Comparison of ENCODE assay signal across 8 cellular contexts in the genomic region with DNA sequence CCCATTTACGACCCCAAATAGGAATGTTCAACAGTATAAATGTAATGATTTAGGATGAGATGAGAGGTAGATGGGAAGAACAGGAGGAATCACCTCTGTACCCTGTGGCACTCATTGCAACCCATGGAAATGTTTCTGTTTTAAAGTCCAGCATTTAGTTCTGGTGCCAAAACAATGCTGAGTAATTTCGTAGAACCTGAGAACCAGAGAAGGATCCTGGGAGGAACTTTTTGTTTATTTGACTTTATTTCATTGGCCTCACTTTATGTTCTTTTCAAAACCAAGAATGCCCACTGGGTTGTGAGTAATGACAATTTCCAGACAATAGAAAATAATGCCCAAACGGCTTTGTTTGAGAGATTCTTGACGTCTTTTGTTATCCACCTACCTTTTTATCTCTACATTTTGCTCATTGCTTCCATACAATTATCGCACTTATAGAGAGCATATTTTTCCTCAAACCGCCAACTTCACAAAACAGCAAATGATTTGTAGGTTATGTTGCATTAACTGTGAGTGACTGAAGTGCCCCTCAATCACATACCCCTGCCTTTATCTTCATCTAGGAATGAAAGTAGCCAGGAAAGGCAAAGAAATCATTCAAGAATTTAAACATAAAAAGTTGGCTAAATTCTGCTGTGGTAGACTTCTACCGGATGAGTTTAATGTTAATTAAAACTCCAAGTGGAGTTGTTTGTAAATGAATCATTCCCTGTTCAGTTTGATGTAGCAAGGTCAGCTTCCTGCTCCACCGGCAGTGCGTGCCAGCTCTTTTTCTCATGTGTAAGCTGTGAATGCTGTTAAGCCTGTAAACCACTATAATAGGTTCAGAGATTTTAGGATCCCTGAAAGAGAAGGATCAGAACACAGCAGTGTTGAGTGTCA.
DNase-seq lines count a peak whose midpoint lies in the region; ATAC-seq and TF ChIP-seq lines count a peak whose summit lies in the region.

No MANE protein-coding gene starts in this region.

- no peaks in the 10 kb centered on the region for H3K36me3 ChIP-seq in left ventricle myocardium inferior
- H3K36me3 ChIP-seq in adipocyte (ENCODE audit: control insufficient read depth, insufficient read depth, low read length, severe bottlenecking) = no peaks in the 10 kb centered on the region
- H3K36me3 ChIP-seq in Peyer's patch = no peaks in the 10 kb centered on the region
- no peaks in the 10 kb centered on the region for H3K36me3 ChIP-seq in testis (ENCODE audit: low read depth, missing control alignments)

- no peak overlapping the region for H3K27ac ChIP-seq in left ventricle myocardium inferior (replicated peaks)
- H3K27ac ChIP-seq in Peyer's patch = no peak overlapping the region
- H3K27ac ChIP-seq in testis = no peak overlapping the region

- no peaks in the 10 kb centered on the region for H3K27me3 ChIP-seq in left ventricle myocardium inferior (ENCODE audit: low read depth)
- H3K27me3 ChIP-seq in adipocyte (replicated peaks; ENCODE audit: control insufficient read depth, insufficient read depth, low read length) = no peaks in the 10 kb centered on the region
- no peaks in the 10 kb centered on the region for H3K27me3 ChIP-seq in Peyer's patch
- H3K27me3 ChIP-seq in testis = no peaks in the 10 kb centered on the region

- peak; percentile 28 for DNase-seq in left cardiac atrium
- no peak for DNase-seq in left ventricle myocardium inferior
- peak; percentile 86 for DNase-seq in adipocyte (ENCODE audit: low read depth)
- peak; percentile 77 for DNase-seq in islet precursor cell
- DNase-seq in NCI-H2171 treated with DMSO at 0.1 percent for 48 hours (lab: John Stamatoyannopoulos, UW) = no peak
- no peak for DNase-seq in Peyer's patch
- no peak for DNase-seq in testis

- H3K9ac ChIP-seq in adipocyte (ENCODE audit: low read length) = no peak overlapping the region

- intact Hi-C loops in left cardiac atrium (cut with DNase I) (no loop called here), left ventricle myocardium inferior (cut with micrococcal nuclease) (no loop called here), testis (cut with DNase I; ENCODE audit: low total_unique reads) (no loop called here)

- TF ChIP-seq POLR2A in Peyer's patch (IDR thresholded peaks at IDR 0.05) = no peak
- no peak for TF ChIP-seq POLR2A in testis (IDR thresholded peaks at IDR 0.05)

- H3K9me3 ChIP-seq in left ventricle myocardium inferior (replicated peaks) (peaks cover 3% of the 10 kb centered on the region), adipocyte (ENCODE audit: control insufficient read depth, low read length) (no peaks in the 10 kb centered on the region), Peyer's patch (no peaks in the 10 kb centered on the region), testis (no peaks in the 10 kb centered on the region)

- 68 to 69% methylated on average over 9 of the region's 9 CpGs for WGBS in testis, 2 donors

- TF ChIP-seq CTCF in left ventricle myocardium inferior (IDR thresholded peaks at IDR 0.05; ENCODE audit: borderline replicate concordance) (no peak), Peyer's patch (IDR thresholded peaks at IDR 0.05) (no peak), testis (IDR thresholded peaks at IDR 0.05) (no peak)

- H3K4me3 ChIP-seq in left ventricle myocardium inferior (no peak overlapping the region), adipocyte (ENCODE audit: low read length) (no peak overlapping the region), Peyer's patch (no peak overlapping the region), testis (no peak overlapping the region)

- H3K4me1 ChIP-seq in left ventricle myocardium inferior (peaks cover 5% of the 10 kb centered on the region), adipocyte (ENCODE audit: control insufficient read depth, insufficient read depth, low read length) (peaks cover 11% of the 10 kb centered on the region), Peyer's patch (no peaks in the 10 kb centered on the region), testis (no peaks in the 10 kb centered on the region)

- peak; percentile 68 to 78 for ATAC-seq in left cardiac atrium
- ATAC-seq in GM18870 (IDR thresholded peaks at IDR 0.05; ENCODE audit: unreplicated experiment) = no peak

Comparison
In these comparisons a context has a peak if more than half of its experiments do, and no peak if none do; other contexts are left out.
1. DNase-seq: peak in left cardiac atrium (single experiment), adipocyte (single experiment) and islet precursor cell (single experiment); none in left ventricle myocardium inferior (single experiment), NCI-H2171 treated with DMSO at 0.1 percent for 48 hours (single experiment), Peyer's patch (0 of 3) and testis (single experiment).